23 cellular contexts compared by ENCODE assay signal in genomic region chr12:125124320-125124966, GRCh38. TPM values are rescaled to one million over a fixed set of nuclear protein-coding genes. Genes with fewer than 3 reads are reported as not detected.
DNase-seq lines count a peak whose midpoint lies in the region; ATAC-seq and TF ChIP-seq lines count a peak whose summit lies in the region.
"Had no signal": no experiment of that assay in that cellular context is flagged by ENCODE, and none has a peak within 500 bp of the region (broad histone marks: within the 10 kb centered on the region; RNA-seq: fewer than 3 reads in every experiment).

No MANE protein-coding gene starts in this region.

- no peak overlapping the region for H2AFZ ChIP-seq in OCI-LY1 (ENCODE audit: low read length)

- H3K4me3 ChIP-seq in OCI-LY1 (ENCODE audit: low read depth, low read length, poor library complexity, severe bottlenecking) (no peak overlapping the region), mucosa of rectum (ENCODE audit: low read length in 2 of 2) (no peak overlapping the region)
- H3K4me3 ChIP-seq: esophagus muscularis mucosa, K562 had no signal

- no peak for TF ChIP-seq CTCF in OCI-LY1 (IDR thresholded peaks at IDR 0.05; ENCODE audit: low read length)

- peak overlapping the region; percentile 70 for H3K27ac ChIP-seq in OCI-LY1 (ENCODE audit: low read depth, low read length, poor library complexity, severe bottlenecking)
- peak overlapping the region; percentile 32 to 59 for H3K27ac ChIP-seq in mucosa of rectum (ENCODE audit: low read depth in 2 of 2, low read length in 2 of 2)
- H3K27ac ChIP-seq: esophagus muscularis mucosa had no signal

- H3K4me1 ChIP-seq in OCI-LY1 (ENCODE audit: insufficient read depth, low read length, severe bottlenecking) (peaks cover 17% of the 10 kb centered on the region), mucosa of rectum (ENCODE audit: control insufficient read depth in 2 of 2, insufficient read depth in 2 of 2, low read length in 2 of 2) (peaks cover 6 to 7% of the 10 kb centered on the region in 2 donors)
- H3K4me1 ChIP-seq: esophagus muscularis mucosa had no signal

- H4K20me1 ChIP-seq in OCI-LY1 (ENCODE audit: insufficient read depth, low read length) = no peaks in the 10 kb centered on the region

- H3K36me3 ChIP-seq in OCI-LY1 (ENCODE audit: insufficient read depth, low read length) (peaks cover 16% of the 10 kb centered on the region), mucosa of rectum (ENCODE audit: control insufficient read depth in 2 of 2, insufficient read depth in 2 of 2, low read length in 2 of 2) (peaks cover 11% of the 10 kb centered on the region in 2 donors)

- no peaks in the 10 kb centered on the region for H3K9me2 ChIP-seq in OCI-LY1 (ENCODE audit: low read depth, low read length)
- H3K9me2 ChIP-seq: SK-N-SH had no signal

- DNase-seq in COLO668 (lab: John Stamatoyannopoulos, UW; ENCODE audit: unreplicated experiment) (peak; percentile 54), NCI-H1092 treated with DMSO at 0.1 percent for 48 hours (lab: John Stamatoyannopoulos, UW) (no peak), AG08396 (ENCODE audit: low spot score) (no peak)
- no peak for DNase-seq in stimulated activated CD8-positive, alpha-beta memory T cell treated with anti-CD3 and anti-CD28 coated beads, Interleukin-4, amount 100 ng/mL, for 48 hours
- DNase-seq: ACHN; activated B cell treated with CpG ODN at 0.5 μM for 24 hours; activated CD4-positive, alpha-beta memory T cell treated with anti-CD3 and anti-CD28 coated beads for 36 hours; activated naive CD4-positive, alpha-beta T cell; amniotic stem cell; caudate nucleus; CD4-positive, CD25-positive, alpha-beta regulatory T cell; DMS79; NCI-H187; NCI-H2227 treated with DMSO at 0.1 percent for 48 hours; NCI-H82; SK-N-SH had no signal

- peak overlapping the region; percentile 34; the same call in 1 of the 2 replicates for H3K4me2 ChIP-seq in OCI-LY1 (ENCODE audit: low read length)
- H3K4me2 ChIP-seq: SK-N-SH had no signal

- H3K9ac ChIP-seq in OCI-LY1 (ENCODE audit: low read length) = no peak overlapping the region
- no peak overlapping the region for H3K9ac ChIP-seq in mucosa of rectum (ENCODE audit: low read depth in 1 of 2, low read length in 2 of 2)
- H3K9ac ChIP-seq: SK-N-SH had no signal

- H3K9me3 ChIP-seq in OCI-LY1 (ENCODE audit: low read length) = no peaks in the 10 kb centered on the region
- no peaks in the 10 kb centered on the region for H3K9me3 ChIP-seq in mucosa of rectum (ENCODE audit: control insufficient read depth in 2 of 2, low read length in 2 of 2)
- H3K9me3 ChIP-seq: esophagus muscularis mucosa, SK-N-SH had no signal

- H3K27me3 ChIP-seq in OCI-LY1 (ENCODE audit: insufficient read depth, low read length) = no peaks in the 10 kb centered on the region
- H3K27me3 ChIP-seq in mucosa of rectum (ENCODE audit: control insufficient read depth in 2 of 2, insufficient read depth in 2 of 2, low read length in 2 of 2) = no peaks in the 10 kb centered on the region
- H3K27me3 ChIP-seq: esophagus muscularis mucosa had no signal

- peak; percentile 70 for ATAC-seq in esophagus mucosa
- ATAC-seq in HG02840 (IDR thresholded peaks at IDR 0.05; ENCODE audit: low FRiP score, unreplicated experiment) = no peak
- ATAC-seq: K562, left lobe of liver had no signal

- no peaks in the 10 kb centered on the region for H3F3A ChIP-seq in OCI-LY1 (ENCODE audit: insufficient read depth, low read length)

- no peaks in the 10 kb centered on the region for H3K79me2 ChIP-seq in OCI-LY1 (ENCODE audit: insufficient read depth, low read length)

RNA-seq across cellular contexts. Expression of gene AACS, which starts 59.2 kb away (rescaled TPM):
- 51.8 TPM for total RNA-seq in esophagus mucosa
